1 cellular context compared by ENCODE assay signal in the genomic region with DNA sequence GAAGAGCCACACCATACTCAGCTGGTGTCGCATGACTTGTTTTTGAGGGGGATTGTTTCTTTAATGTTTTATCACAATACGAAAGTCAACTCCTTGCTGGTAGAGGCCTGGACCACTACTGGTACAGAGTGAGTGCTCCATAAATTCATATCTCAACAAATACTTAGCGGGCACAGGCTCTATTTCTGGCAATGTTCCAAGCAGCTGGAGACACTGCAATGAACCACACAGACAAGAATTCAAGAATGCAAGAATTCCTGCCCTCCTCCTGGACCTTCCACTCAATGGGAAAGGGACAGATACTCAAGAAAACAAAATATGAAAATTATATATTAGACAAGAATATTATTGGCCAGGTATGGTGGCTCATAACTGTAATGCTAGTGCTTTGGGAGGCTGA.
TF ChIP-seq lines count a peak whose summit lies in the region.

No MANE protein-coding gene starts in this region.

TF ChIP-seq in K562, 482 proteins besides CTCF, POLR2A, EP300 and RAD21:
- no peak for TF ChIP-seq FOXM1 (IDR thresholded peaks at IDR 0.05; ENCODE audit: low read depth)
- no peak for TF ChIP-seq FOXM1 (CRISPR knock-in tag; IDR thresholded peaks at IDR 0.05; ENCODE audit: low read depth)
- TF ChIP-seq NFIC (IDR thresholded peaks at IDR 0.05): peak; percentile 78
- no peak for TF ChIP-seq NUFIP1 (IDR thresholded peaks at IDR 0.05; ENCODE audit: partially characterized antibody)
- no peak for TF ChIP-seq MBD2 (IDR thresholded peaks at IDR 0.05; ENCODE audit: borderline replicate concordance, low read depth)
